In the genomic region with DNA sequence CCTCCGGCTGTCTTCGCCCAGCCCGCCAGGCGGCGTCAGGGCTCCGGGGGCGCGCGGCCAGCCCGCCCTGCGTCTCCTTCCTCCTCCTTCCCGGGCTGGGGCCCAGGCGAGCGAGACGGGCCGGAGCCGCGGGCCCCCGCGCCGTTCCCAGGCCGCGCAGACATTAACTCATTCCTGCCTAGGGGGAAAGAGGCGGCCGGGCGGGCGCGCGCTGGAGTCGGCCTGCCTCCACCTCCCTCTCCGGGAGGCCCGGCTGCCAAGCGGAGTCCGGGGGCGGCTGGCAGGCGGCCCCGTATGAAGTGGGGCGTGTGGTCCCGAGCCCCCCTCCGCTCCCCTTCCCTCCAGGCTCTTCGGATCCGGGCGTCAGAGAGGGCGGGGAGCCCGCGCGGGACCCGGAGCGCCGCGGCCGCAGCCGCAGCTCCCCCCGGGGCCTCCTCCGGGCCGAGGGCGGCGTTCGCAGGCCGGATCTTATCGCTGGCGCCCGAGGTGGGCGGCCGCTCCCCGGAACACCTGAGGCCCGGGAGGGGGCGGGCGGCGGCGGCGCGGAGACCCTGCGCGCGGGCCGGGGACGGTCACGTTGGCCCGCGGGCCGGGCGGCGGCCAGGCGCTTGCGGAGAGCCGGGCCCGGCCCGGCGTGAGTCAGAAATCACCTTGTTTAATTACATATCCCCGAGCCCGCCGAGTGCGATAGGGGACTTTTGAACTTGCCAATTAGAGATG, we compare ENCODE assay signal across 8 cellular contexts. TPM values are rescaled to one million over a fixed set of nuclear protein-coding genes. Genes with fewer than 3 reads are reported as not detected.
A peak's percentile ranks its signal among the peaks of the same experiment; 100 is the strongest.
DNase-seq lines count a peak whose midpoint lies in the region; ATAC-seq and TF ChIP-seq lines count a peak whose summit lies in the region.

No MANE protein-coding gene starts in this region.

- peak; percentile 92 for DNase-seq in EH (ENCODE audit: low read depth)
- DNase-seq in Jurkat, Clone E6-1 (ENCODE audit: low read depth, low spot score), result peak; percentile 73
- no peak for DNase-seq in RWPE2 (ENCODE audit: low spot score)
- DNase-seq in activated gamma-delta T cell treated with Interleukin-2 at 50 U/mL for 16 hours, result peak; percentile 81
- DNase-seq in foreskin melanocyte, result peak; percentile 84
- peak in 47 of 49 donors; percentile 27 to 91 (median 72) for DNase-seq in substantia nigra (lab: John Stamatoyannopoulos, UW)

- peak; percentile 88 for TF ChIP-seq CTCF in RWPE2 (IDR thresholded peaks at IDR 0.05; ENCODE audit: poor library complexity, severe bottlenecking)
- TF ChIP-seq CTCF in neutrophil (IDR thresholded peaks at IDR 0.05), result no peak

- H3K36me3 ChIP-seq in RWPE2 (ENCODE audit: low read depth) (no peaks in the 10 kb centered on the region), neutrophil (no peaks in the 10 kb centered on the region)

- peak; percentile 89 for ATAC-seq in GM21717 (IDR thresholded peaks at IDR 0.05; ENCODE audit: unreplicated experiment)
- peak; percentile 92 for ATAC-seq in RWPE2 (ENCODE audit: low read depth)

- peak overlapping the region; percentile 57 for H3K4me3 ChIP-seq in Jurkat, Clone E6-1 (ENCODE audit: low read length)
- H3K4me3 ChIP-seq in RWPE2 (ENCODE audit: severe bottlenecking) (peak overlapping the region; percentile 78), neutrophil (ENCODE audit: low read depth in 1 of 2, low read length in 1 of 2) (peak overlapping the region; percentile 23 to 60)

- H3K4me1 ChIP-seq in RWPE2 (ENCODE audit: insufficient read depth, poor library complexity, severe bottlenecking), result no peaks in the 10 kb centered on the region
- H3K4me1 ChIP-seq in neutrophil (ENCODE audit: control insufficient read depth in 1 of 2, insufficient read depth in 1 of 2, low read depth in 1 of 2, low read length in 1 of 2), result peaks cover 5 to 9% of the 10 kb centered on the region in 2 experiments

- H3K27me3 ChIP-seq in RWPE2 (ENCODE audit: insufficient read depth, poor library complexity, severe bottlenecking) (no peaks in the 10 kb centered on the region), neutrophil (peaks cover 34% of the 10 kb centered on the region)

- H3K27ac ChIP-seq in RWPE2 (ENCODE audit: poor library complexity, severe bottlenecking), result peak overlapping the region; percentile 61
- no peak overlapping the region for H3K27ac ChIP-seq in neutrophil
- H3K27ac ChIP-seq in substantia nigra (ENCODE audit: low read depth, low read length, poor library complexity, severe bottlenecking), result peak overlapping the region; percentile 90

- H3K9me3 ChIP-seq in RWPE2 (ENCODE audit: severe bottlenecking) (no peaks in the 10 kb centered on the region), neutrophil (no peaks in the 10 kb centered on the region)

RNA-seq across cellular contexts. Expression of a gene that starts 43.1 kb away (rescaled TPM):
- polyA plus RNA-seq in Jurkat, Clone E6-1 (2012; ENCODE audit: insufficient read depth, insufficient read length), result 0.57 TPM

RNA-seq across cellular contexts. Expression of a gene that starts 45.0 kb away (rescaled TPM):
- 6.0 TPM for polyA plus RNA-seq in Jurkat, Clone E6-1 (2012; ENCODE audit: insufficient read depth, insufficient read length)

RNA-seq across cellular contexts. Expression of a gene that starts 57.0 kb away (rescaled TPM):
- polyA plus RNA-seq in Jurkat, Clone E6-1 (2012; ENCODE audit: insufficient read depth, insufficient read length), result not detected
